In the genomic region with DNA sequence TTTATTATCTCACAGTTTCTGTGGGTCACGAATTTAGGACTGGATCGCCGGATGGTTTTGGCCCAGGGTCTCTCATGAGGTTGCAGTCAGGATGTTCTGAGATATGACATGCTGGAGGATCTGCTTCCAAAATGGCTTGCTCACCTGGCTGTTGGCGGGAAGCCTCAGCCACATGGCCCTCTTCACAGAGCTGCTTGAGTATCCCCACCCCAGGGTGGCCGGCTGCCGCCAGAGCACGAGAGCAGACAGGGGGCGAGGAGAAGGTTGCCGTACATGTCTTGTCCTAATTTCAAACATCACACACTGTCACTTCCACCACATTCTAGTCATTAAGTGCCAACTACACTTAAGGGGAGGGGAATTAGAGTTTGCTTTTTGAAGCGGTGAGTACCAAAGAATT, we compare ENCODE assay signal across 1 cellular context.
TF ChIP-seq lines count a peak whose summit lies in the region.

No MANE protein-coding gene starts in this region.

TF ChIP-seq in H1, 55 proteins besides CTCF, POLR2A, EP300 and RAD21 (continued from another document):
- TF ChIP-seq TCF12 (IDR thresholded peaks at IDR 0.05; ENCODE audit: low read depth, low read length) (no peak), SP1 (IDR thresholded peaks at IDR 0.05; ENCODE audit: low read depth, low read length) (no peak), SIX5 (IDR thresholded peaks at IDR 0.05; ENCODE audit: low read depth, low read length) (no peak), HDAC2 (IDR thresholded peaks at IDR 0.05; ENCODE audit: borderline replicate concordance in 1 of 2, low read depth in 2 of 2, low read length in 2 of 2) (no peak), SUZ12 (IDR thresholded peaks at IDR 0.05; ENCODE audit: low read length) (no peak), TAF7 (optimal IDR thresholded peaks at IDR 0.05; ENCODE audit: borderline replicate concordance, low read depth, low read length) (no peak), ASH2L (IDR thresholded peaks at IDR 0.05; ENCODE audit: low read length) (no peak), CHD1 (IDR thresholded peaks at IDR 0.05; ENCODE audit: low read depth, low read length) (no peak), KDM5A (IDR thresholded peaks at IDR 0.05; ENCODE audit: low read length) (no peak), BACH1 (IDR thresholded peaks at IDR 0.05; ENCODE audit: low read length) (no peak), MAFK (IDR thresholded peaks at IDR 0.05; ENCODE audit: low read depth, low read length) (no peak), TAF1 (IDR thresholded peaks at IDR 0.05; ENCODE audit: low read depth, low read length) (no peak)
